16 cellular contexts compared by ENCODE assay signal in the genomic region with DNA sequence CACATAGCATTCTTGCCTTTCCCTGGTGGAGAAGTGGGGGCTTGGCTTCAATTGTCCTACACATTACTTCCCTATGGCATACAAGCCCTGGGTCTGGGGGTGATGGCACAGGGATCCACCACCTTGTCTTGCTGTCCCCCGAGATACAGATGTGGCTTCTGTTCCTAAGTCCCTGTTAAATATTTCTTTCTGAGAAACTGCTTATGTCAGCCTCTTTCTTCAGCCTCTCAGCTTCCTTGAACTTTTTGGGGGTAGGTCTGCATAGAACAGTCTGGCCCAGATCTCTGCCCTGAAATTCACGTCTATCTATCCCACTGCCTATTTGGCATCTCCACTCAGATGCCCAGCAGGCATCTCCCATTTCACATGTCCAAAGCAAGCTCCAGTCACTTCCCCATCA.
DNase-seq lines count a peak whose midpoint lies in the region; ATAC-seq and TF ChIP-seq lines count a peak whose summit lies in the region.
"Had no signal": no experiment of that assay in that cellular context is flagged by ENCODE, and none has a peak within 500 bp of the region (broad histone marks: within the 10 kb centered on the region; RNA-seq: fewer than 3 reads in every experiment).

No MANE protein-coding gene starts in this region.

- ATAC-seq in heart left ventricle (no peak), HG02571 (IDR thresholded peaks at IDR 0.05; ENCODE audit: unreplicated experiment) (no peak), SK-N-SH treated with all-trans-retinoic acid at 6 μM for 48 hours (no peak)
- ATAC-seq: CD8-positive, alpha-beta T cell; GM12878 had no signal

- TF ChIP-seq EP300 in sigmoid colon (IDR thresholded peaks at IDR 0.05): no peak

- TF ChIP-seq CTCF in left ventricle myocardium inferior (IDR thresholded peaks at IDR 0.05; ENCODE audit: borderline replicate concordance) (no peak), heart left ventricle (IDR thresholded peaks at IDR 0.05) (no peak), coronary artery (IDR thresholded peaks at IDR 0.05) (no peak), sigmoid colon (IDR thresholded peaks at IDR 0.05) (no peak), vagina (IDR thresholded peaks at IDR 0.05) (no peak)

- no peaks in the 10 kb centered on the region for H3K27me3 ChIP-seq in left ventricle myocardium inferior (ENCODE audit: low read depth)
- H3K27me3 ChIP-seq in heart left ventricle: no peaks in the 10 kb centered on the region
- no peaks in the 10 kb centered on the region for H3K27me3 ChIP-seq in sigmoid colon
- no peaks in the 10 kb centered on the region for H3K27me3 ChIP-seq in vagina
- H3K27me3 ChIP-seq: BLaER1 treated with 17β-estradiol and CSF1 and Interleukin-3, amounts not matched to agents 10 nM and 100 nM had no signal

- no peaks in the 10 kb centered on the region for H3K36me3 ChIP-seq in left ventricle myocardium inferior
- no peaks in the 10 kb centered on the region for H3K36me3 ChIP-seq in heart left ventricle
- H3K36me3 ChIP-seq in sigmoid colon: no peaks in the 10 kb centered on the region
- no peaks in the 10 kb centered on the region for H3K36me3 ChIP-seq in vagina
- H3K36me3 ChIP-seq: BLaER1 treated with 17β-estradiol and CSF1 and Interleukin-3, amounts not matched to agents 10 nM and 100 nM; HAP-1 had no signal

- no peak for DNase-seq in left ventricle myocardium inferior
- no peak for DNase-seq in heart left ventricle
- DNase-seq in coronary artery (ENCODE audit: low spot score): peak; percentile 47
- no peak for DNase-seq in sigmoid colon
- DNase-seq in vagina (ENCODE audit: extremely low spot score in 2 of 2): peak in 1 of 2 donors; percentile 82
- DNase-seq in activated CD4-positive, alpha-beta T cell treated with anti-CD3 and anti-CD28 coated beads, Interleukin-2, amount 50 U/mL, for 4 hours: no peak
- DNase-seq: 8988T, Calu3, DMS79 treated with DMSO at 0.1 percent for 48 hours, GM23248 had no signal

- no peaks in the 10 kb centered on the region for H3K9me3 ChIP-seq in left ventricle myocardium inferior (replicated peaks)
- H3K9me3 ChIP-seq in heart left ventricle: no peaks in the 10 kb centered on the region
- H3K9me3 ChIP-seq in sigmoid colon: no peaks in the 10 kb centered on the region
- no peaks in the 10 kb centered on the region for H3K9me3 ChIP-seq in vagina
- H3K9me3 ChIP-seq: HAP-1 had no signal

- no peaks in the 10 kb centered on the region for H3K4me1 ChIP-seq in left ventricle myocardium inferior
- H3K4me1 ChIP-seq in heart left ventricle: peaks cover 0 to 3% (median 0%) of the 10 kb centered on the region in 12 donors
- peaks cover 0 to 37% (median 32%) of the 10 kb centered on the region in 4 donors for H3K4me1 ChIP-seq in sigmoid colon
- peaks cover 50% of the 10 kb centered on the region for H3K4me1 ChIP-seq in vagina
- H3K4me1 ChIP-seq: BLaER1 treated with 17β-estradiol and CSF1 and Interleukin-3, amounts not matched to agents 10 nM and 100 nM; HAP-1 had no signal

- 71 to 81% (median 73%) methylated on average over 2 of the region's 2 CpGs for WGBS in heart left ventricle, 4 donors
- WGBS in sigmoid colon, 2 donors: 88 to 90% methylated on average over 2 of the region's 2 CpGs

- intact Hi-C loops in left ventricle myocardium inferior (cut with micrococcal nuclease): no loop called here
- intact Hi-C loops in heart left ventricle (cut with DNase I): no loop called here
- intact Hi-C loops in sigmoid colon (cut with DNase I): no loop called here
- intact Hi-C loops in vagina (cut with DNase I): no loop called here

- H3K4me3 ChIP-seq in left ventricle myocardium inferior (no peak overlapping the region), heart left ventricle (no peak overlapping the region), coronary artery (no peak overlapping the region), sigmoid colon (no peak overlapping the region), vagina (no peak overlapping the region)
- H3K4me3 ChIP-seq: BLaER1 treated with 17β-estradiol and CSF1 and Interleukin-3, amounts not matched to agents 10 nM and 100 nM; GM12878; GM23248; HAP-1 had no signal

- TF ChIP-seq POLR2A in heart left ventricle (IDR thresholded peaks at IDR 0.05): no peak
- no peak for TF ChIP-seq POLR2A in sigmoid colon (IDR thresholded peaks at IDR 0.05)
- no peak for TF ChIP-seq POLR2A in vagina (IDR thresholded peaks at IDR 0.05)

- H3K27ac ChIP-seq in left ventricle myocardium inferior (replicated peaks): peak overlapping the region; percentile 72
- peak overlapping the region in 1 of 12 donors; percentile 71 for H3K27ac ChIP-seq in heart left ventricle
- peak overlapping the region in 1 of 2 donors; percentile 63 for H3K27ac ChIP-seq in coronary artery
- peak overlapping the region; percentile 59 to 83 (median 74) for H3K27ac ChIP-seq in sigmoid colon
- peak overlapping the region; percentile 74 for H3K27ac ChIP-seq in vagina
- H3K27ac ChIP-seq: BLaER1 treated with 17β-estradiol and CSF1 and Interleukin-3, amounts not matched to agents 10 nM and 100 nM; GM23248 had no signal

TF ChIP-seq in SK-N-SH treated with all-trans-retinoic acid at 6 μM for 48 hours, 23 proteins besides CTCF, POLR2A, EP300 and RAD21:
- TF ChIP-seq ZNF8 (CRISPR knock-in tag; IDR thresholded peaks at IDR 0.05): no peak
- TF ChIP-seq ARNTL (CRISPR knock-in tag; IDR thresholded peaks at IDR 0.05; ENCODE audit: borderline replicate concordance, low read depth): no peak
- TF ChIP-seq SNAI2 (CRISPR knock-in tag; IDR thresholded peaks at IDR 0.05): no peak
- TF ChIP-seq, protein P1, sequence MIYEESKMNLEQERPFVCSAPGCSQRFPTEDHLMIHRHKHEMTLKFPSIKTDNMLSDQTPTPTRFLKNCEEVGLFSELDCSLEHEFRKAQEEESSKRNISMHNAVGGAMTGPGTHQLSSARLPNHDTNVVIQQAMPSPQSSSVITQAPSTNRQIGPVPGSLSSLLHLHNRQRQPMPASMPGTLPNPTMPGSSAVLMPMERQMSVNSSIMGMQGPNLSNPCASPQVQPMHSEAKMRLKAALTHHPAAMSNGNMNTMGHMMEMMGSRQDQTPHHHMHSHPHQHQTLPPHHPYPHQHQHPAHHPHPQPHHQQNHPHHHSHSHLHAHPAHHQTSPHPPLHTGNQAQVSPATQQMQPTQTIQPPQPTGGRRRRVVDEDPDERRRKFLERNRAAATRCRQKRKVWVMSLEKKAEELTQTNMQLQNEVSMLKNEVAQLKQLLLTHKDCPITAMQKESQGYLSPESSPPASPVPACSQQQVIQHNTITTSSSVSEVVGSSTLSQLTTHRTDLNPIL (CRISPR knock-in tag; IDR thresholded peaks at IDR 0.05; ENCODE audit: low read depth): no peak
- TF ChIP-seq, protein P2, sequence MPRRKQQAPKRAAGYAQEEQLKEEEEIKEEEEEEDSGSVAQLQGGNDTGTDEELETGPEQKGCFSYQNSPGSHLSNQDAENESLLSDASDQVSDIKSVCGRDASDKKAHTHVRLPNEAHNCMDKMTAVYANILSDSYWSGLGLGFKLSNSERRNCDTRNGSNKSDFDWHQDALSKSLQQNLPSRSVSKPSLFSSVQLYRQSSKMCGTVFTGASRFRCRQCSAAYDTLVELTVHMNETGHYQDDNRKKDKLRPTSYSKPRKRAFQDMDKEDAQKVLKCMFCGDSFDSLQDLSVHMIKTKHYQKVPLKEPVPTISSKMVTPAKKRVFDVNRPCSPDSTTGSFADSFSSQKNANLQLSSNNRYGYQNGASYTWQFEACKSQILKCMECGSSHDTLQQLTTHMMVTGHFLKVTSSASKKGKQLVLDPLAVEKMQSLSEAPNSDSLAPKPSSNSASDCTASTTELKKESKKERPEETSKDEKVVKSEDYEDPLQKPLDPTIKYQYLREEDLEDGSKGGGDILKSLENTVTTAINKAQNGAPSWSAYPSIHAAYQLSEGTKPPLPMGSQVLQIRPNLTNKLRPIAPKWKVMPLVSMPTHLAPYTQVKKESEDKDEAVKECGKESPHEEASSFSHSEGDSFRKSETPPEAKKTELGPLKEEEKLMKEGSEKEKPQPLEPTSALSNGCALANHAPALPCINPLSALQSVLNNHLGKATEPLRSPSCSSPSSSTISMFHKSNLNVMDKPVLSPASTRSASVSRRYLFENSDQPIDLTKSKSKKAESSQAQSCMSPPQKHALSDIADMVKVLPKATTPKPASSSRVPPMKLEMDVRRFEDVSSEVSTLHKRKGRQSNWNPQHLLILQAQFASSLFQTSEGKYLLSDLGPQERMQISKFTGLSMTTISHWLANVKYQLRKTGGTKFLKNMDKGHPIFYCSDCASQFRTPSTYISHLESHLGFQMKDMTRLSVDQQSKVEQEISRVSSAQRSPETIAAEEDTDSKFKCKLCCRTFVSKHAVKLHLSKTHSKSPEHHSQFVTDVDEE (CRISPR knock-in tag; IDR thresholded peaks at IDR 0.05): no peak
- TF ChIP-seq OSR1 (CRISPR knock-in tag; IDR thresholded peaks at IDR 0.05): no peak
- TF ChIP-seq ESRRG (CRISPR knock-in tag; IDR thresholded peaks at IDR 0.05): no peak
- no peak for TF ChIP-seq ISL1 (CRISPR knock-in tag; IDR thresholded peaks at IDR 0.05)
- no peak for TF ChIP-seq CSRNP3 (CRISPR knock-in tag; IDR thresholded peaks at IDR 0.05)
